18 cellular contexts compared by ENCODE assay signal in the genomic region with DNA sequence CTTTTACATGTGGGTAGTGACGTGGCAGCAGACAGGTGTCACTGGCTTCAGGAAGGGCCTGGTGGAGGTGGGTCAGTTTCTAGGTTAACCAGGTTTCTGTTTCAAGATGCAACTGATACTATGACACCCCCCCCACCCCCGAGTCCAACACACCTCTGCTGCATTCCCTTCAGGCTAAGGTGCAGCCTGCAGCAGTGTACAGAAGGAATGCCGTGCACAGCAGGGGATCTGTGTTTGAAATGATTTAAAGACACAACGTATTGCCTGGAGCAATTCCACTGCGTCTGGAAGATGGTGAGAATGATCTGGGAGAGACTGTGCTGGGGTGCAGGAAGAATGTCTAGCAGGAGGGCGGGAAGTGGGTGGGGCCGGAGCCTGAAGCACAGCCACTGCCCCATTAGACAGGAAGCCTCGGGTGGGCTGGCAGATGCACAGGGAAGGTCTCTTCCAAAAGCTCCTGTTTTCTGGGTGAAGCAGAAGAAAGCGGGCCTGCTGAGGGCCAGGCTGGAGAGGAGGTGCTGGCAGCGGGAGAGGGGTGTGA. TPM values are rescaled to one million over a fixed set of nuclear protein-coding genes. Genes with fewer than 3 reads are reported as not detected.
DNase-seq lines count a peak whose midpoint lies in the region; ATAC-seq, FAIRE-seq and TF ChIP-seq lines count a peak whose summit lies in the region.
"Had no signal": no experiment of that assay in that cellular context is flagged by ENCODE, and none has a peak within 500 bp of the region (broad histone marks: within the 10 kb centered on the region; RNA-seq: fewer than 3 reads in every experiment).

No MANE protein-coding gene starts in this region.

- no peak for TF ChIP-seq CTCF in HCT116 (IDR thresholded peaks at IDR 0.05 in 2 of 3, conservative IDR thresholded peaks at IDR 0.05 in 1 of 3; ENCODE audit: borderline replicate concordance in 1 of 3, insufficient read depth in 1 of 3, low read depth in 2 of 3, low read length in 2 of 3)
- no peak for TF ChIP-seq CTCF in mucosa of descending colon (IDR thresholded peaks at IDR 0.05)
- no peak for TF ChIP-seq CTCF in dorsolateral prefrontal cortex (IDR thresholded peaks at IDR 0.05 in 54 of 56, conservative IDR thresholded peaks at IDR 0.05 in 2 of 56; ENCODE audit: low read depth in 1 of 56, partially characterized antibody in 56 of 56)

- no peaks in the 10 kb centered on the region for H3K79me2 ChIP-seq in HCT116 (ENCODE audit: insufficient read depth, low read length)

- no peak overlapping the region for H3K9ac ChIP-seq in HCT116 (ENCODE audit: low read length)
- H3K9ac ChIP-seq: KMS-11 had no signal

- H3K9me3 ChIP-seq in HCT116 (ENCODE audit: control insufficient read depth in 1 of 2, insufficient read depth in 1 of 2, low read depth in 1 of 2, low read length in 2 of 2): no peaks in the 10 kb centered on the region
- H3K9me3 ChIP-seq in mucosa of descending colon: no peaks in the 10 kb centered on the region
- H3K9me3 ChIP-seq: left ventricle myocardium inferior, right lobe of liver, tibial nerve had no signal

- CTCF ChIA-PET in HCT116 (lab: Charles Lee): no interaction called here

- BruUV-seq in HCT116 (replicated peaks; lab: Mats Ljungman, UMichigan): no TSS peak

- H3K4me2 ChIP-seq in HCT116 (ENCODE audit: low read length): no peak overlapping the region
- H3K4me2 ChIP-seq: KMS-11 had no signal

- ATAC-seq in HCT116 (peak; percentile 32), mucosa of descending colon (peak; percentile 32), HG03342 (IDR thresholded peaks at IDR 0.05; ENCODE audit: unreplicated experiment) (no peak)
- ATAC-seq: stimulated activated memory B cell treated with anti-CD40 and anti-IgM and Interleukin-4, amounts not matched to agents 10 μg/mL and 1 μg/mL and 100 μg/mL, for 72 hours had no signal

- no peak for TF ChIP-seq RAD21 in HCT116 (IDR thresholded peaks at IDR 0.05; ENCODE audit: low read depth)

- no peak overlapping the region for H2AFZ ChIP-seq in HCT116 (ENCODE audit: low read depth, low read length, poor library complexity, severe bottlenecking)

- H3K9me2 ChIP-seq in HCT116 (ENCODE audit: insufficient read depth): no peaks in the 10 kb centered on the region

- DNase-seq in EH (ENCODE audit: low read depth): peak; percentile 66
- DNase-seq in HCT116 (ENCODE audit: low read depth, low spot score): no peak
- DNase-seq in T47D (ENCODE audit: low read depth in 1 of 2, low spot score in 1 of 2): peak; percentile 37 to 82
- peak in 1 of 3 donors; percentile 16 for DNase-seq in mucosa of descending colon
- DNase-seq in dorsolateral prefrontal cortex: no peak
- no peak for DNase-seq in NOMO-1 treated with DMSO at 0.1 percent for 48 hours (lab: John Stamatoyannopoulos, UW; ENCODE audit: unreplicated experiment)
- DNase-seq in GM12892 (ENCODE audit: insufficient read length): no peak
- DNase-seq: CD4-positive, alpha-beta memory T cell; dermis blood vessel endothelial cell; left ventricle myocardium inferior; NCI-H1105; right lobe of liver; T1000 had no signal

- in situ Hi-C loops in T47D (cut with HindIII; ENCODE audit: low pct_unique_long_range_greater_than_20kb, low sequenced_read_pairs): no loop called here

- RAD21 ChIA-PET in HCT116 (lab: Charles Lee; ENCODE audit: low non-redundant PET in 1 of 2, low total read pairs in 2 of 2, uncharacterized antibody in 2 of 2, unreplicated experiment in 2 of 2): no interaction called here

- TF ChIP-seq POLR2A in HCT116 (IDR thresholded peaks at IDR 0.05; ENCODE audit: borderline replicate concordance, extremely low read depth, insufficient read depth, insufficient read length) (no peak), GM12892 (IDR thresholded peaks at IDR 0.05; ENCODE audit: low read depth, low read length) (no peak)

- H3K4me3 ChIP-seq in HCT116 (replicated peaks in 1 of 2; ENCODE audit: low read depth in 1 of 2, low read length in 2 of 2) (no peak overlapping the region), mucosa of descending colon (no peak overlapping the region), dorsolateral prefrontal cortex (no peak overlapping the region)
- H3K4me3 ChIP-seq: left ventricle myocardium inferior, right lobe of liver, tibial nerve had no signal

- H3K27ac ChIP-seq in HCT116 (ENCODE audit: low read depth, low read length): no peak overlapping the region
- no peak overlapping the region for H3K27ac ChIP-seq in dorsolateral prefrontal cortex
- H3K27ac ChIP-seq: KMS-11, left ventricle myocardium inferior, right lobe of liver, tibial nerve had no signal

- no peaks in the 10 kb centered on the region for H4K20me1 ChIP-seq in HCT116 (ENCODE audit: insufficient read depth)

- intact Hi-C loops in HCT116 (cut with micrococcal nuclease) (no loop called here), mucosa of descending colon (cut with DNase I, micrococcal nuclease) (no loop called here), dorsolateral prefrontal cortex (cut with DNase I) (no loop called here)

- H3K36me3 ChIP-seq in HCT116 (ENCODE audit: control insufficient read depth in 1 of 2, insufficient read depth in 2 of 2, low read length in 2 of 2) (peaks cover 10 to 11% of the 10 kb centered on the region in 2 experiments; a peak in 3 of 4 replicates), mucosa of descending colon (ENCODE audit: low read depth) (peaks cover 12% of the 10 kb centered on the region)

- no peak for FAIRE-seq in GM12892 (lab: Jason Lieb, UNC)
- FAIRE-seq: frontal cortex had no signal

- H3K4me1 ChIP-seq in HCT116 (ENCODE audit: control insufficient read depth in 1 of 2, insufficient read depth in 2 of 2, low read length in 2 of 2) (no peaks in the 10 kb centered on the region), mucosa of descending colon (ENCODE audit: low read depth) (no peaks in the 10 kb centered on the region)
- H3K4me1 ChIP-seq: right lobe of liver, tibial nerve had no signal

- H3K27me3 ChIP-seq in HCT116 (ENCODE audit: insufficient read depth, low read length) (no peaks in the 10 kb centered on the region), dorsolateral prefrontal cortex (no peaks in the 10 kb centered on the region)
- H3K27me3 ChIP-seq: right lobe of liver, tibial nerve had no signal

- POLR2A ChIA-PET in HCT116 (lab: Charles Lee): no interaction called here

TF ChIP-seq in HCT116, 20 proteins besides CTCF, POLR2A, EP300 and RAD21:
- TF ChIP-seq EZH2phosphoT487 (IDR thresholded peaks at IDR 0.05; ENCODE audit: borderline replicate concordance): no peak
- no peak for TF ChIP-seq SRF (IDR thresholded peaks at IDR 0.05; ENCODE audit: low read depth)
- no peak for TF ChIP-seq ZFX (IDR thresholded peaks at IDR 0.05)
- TF ChIP-seq EGR1 (IDR thresholded peaks at IDR 0.05; ENCODE audit: low read depth): no peak
- no peak for TF ChIP-seq TCF7L2 (IDR thresholded peaks at IDR 0.05; ENCODE audit: borderline replicate concordance, extremely low read depth, insufficient read depth, insufficient read length)
- no peak for TF ChIP-seq SP1 (IDR thresholded peaks at IDR 0.05; ENCODE audit: low read depth)

RNA-seq across cellular contexts. Expression of gene TESMIN, which starts 11.9 kb away (rescaled TPM):
- 24.8 TPM for total RNA-seq in HCT116 (2021; ENCODE audit: unreplicated experiment)
- 16.2 and 21.3 TPM in 2 replicates for polyA plus RNA-seq in HCT116 (2012)
- 10 to 100 TPM in 2 of 3 donors, 1 to 10 TPM in 1; 4.8 to 22.7 (median 16.7) TPM for total RNA-seq in mucosa of descending colon
- 1 to 10 TPM in 98 of 120 experiments, under 1 TPM in 21, not detected in 1; 0.28 to 4.8 (median 1.9) TPM for total RNA-seq in dorsolateral prefrontal cortex
- not detected for polyA plus RNA-seq in GM12892 (2012; ENCODE audit: missing spikeins)

Comparison
In these comparisons a context has a peak if more than half of its experiments do, and no peak if none do; other contexts are left out.
1. DNase-seq: peak in EH (single experiment) and T47D (2 of 2); none in HCT116 (single experiment), dorsolateral prefrontal cortex (0 of 10), NOMO-1 treated with DMSO at 0.1 percent for 48 hours (single experiment) and GM12892 (single experiment).